ENCODE assay signal across 1 cellular context in the genomic region with DNA sequence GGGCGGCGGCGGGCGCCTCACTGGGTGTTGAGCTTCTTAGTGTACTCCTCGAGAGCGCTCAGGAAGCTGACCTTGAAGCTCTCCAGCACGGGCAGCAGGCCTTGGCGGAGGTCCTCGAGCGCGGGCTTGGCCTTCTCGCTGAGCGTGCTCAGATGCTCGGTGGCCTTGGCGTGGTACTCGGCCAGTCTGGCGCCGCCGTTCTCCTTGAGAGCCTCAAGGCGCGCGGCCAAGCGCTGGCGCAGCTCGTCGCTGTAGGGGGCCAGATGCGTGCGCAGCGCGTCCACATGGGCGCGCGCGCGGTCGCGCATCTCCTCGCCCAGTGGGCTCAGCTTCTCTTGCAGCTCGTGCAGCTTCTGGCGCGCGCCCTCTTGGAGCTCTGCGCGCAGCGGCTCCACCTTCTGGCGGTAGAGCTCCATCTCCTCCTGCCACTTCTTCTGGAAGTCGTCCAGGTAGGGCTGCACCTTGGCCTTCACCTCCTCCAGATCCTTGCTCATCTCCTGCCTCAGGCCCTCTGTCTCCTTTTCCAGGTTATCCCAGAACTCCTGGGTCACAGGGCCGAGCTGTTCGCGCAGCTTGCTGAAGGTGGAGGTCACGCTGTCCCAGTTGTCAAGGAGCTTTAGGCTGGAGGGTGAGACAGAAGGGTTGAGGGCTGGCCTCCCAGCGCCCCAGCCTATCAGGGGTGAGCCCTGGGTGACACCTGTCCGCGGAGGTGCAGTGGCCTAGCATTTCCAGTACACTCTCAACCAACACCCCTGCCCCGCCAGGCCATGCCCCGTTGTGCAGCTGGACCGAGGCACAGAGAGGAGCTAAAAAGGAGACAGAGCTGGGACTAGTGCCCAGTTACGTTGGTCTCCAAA.
TF ChIP-seq lines count a peak whose summit lies in the region.

No MANE protein-coding gene starts in this region.

TF ChIP-seq in K562, 482 proteins besides CTCF, POLR2A, EP300 and RAD21 (continued from another document):
- peak in 1 of 3 experiments; percentile 62 for TF ChIP-seq YY1 (IDR thresholded peaks at IDR 0.05; ENCODE audit: borderline replicate concordance in 1 of 3, control insufficient read depth in 1 of 3, extremely low read depth in 1 of 3, insufficient read depth in 3 of 3, insufficient read length in 1 of 3, insufficient replicate concordance in 2 of 3, low read depth in 1 of 3, low read length in 2 of 3)
- peak; percentile 56 for TF ChIP-seq CCNT2 (IDR thresholded peaks at IDR 0.05; ENCODE audit: borderline replicate concordance, extremely low read depth, insufficient read length, low read depth, low read length)
- TF ChIP-seq CAMTA2 (CRISPR knock-in tag; conservative IDR thresholded peaks at IDR 0.05), result no peak
- TF ChIP-seq NONO (IDR thresholded peaks at IDR 0.05; ENCODE audit: low read depth in 2 of 2, low read length in 1 of 2), result peak in 1 of 2 experiments; percentile 50; a peak in 1 of 4 replicates
- TF ChIP-seq CREM (IDR thresholded peaks at IDR 0.05; ENCODE audit: low read depth), result peak; percentile 33; the same call in 1 of the 2 replicates
- peak; percentile 90 for TF ChIP-seq NFIC (IDR thresholded peaks at IDR 0.05)
- peak; percentile 36; the same call in 1 of the 2 replicates for TF ChIP-seq PHF8 (IDR thresholded peaks at IDR 0.05; ENCODE audit: borderline replicate concordance, low read length)
- peak; percentile 23 for TF ChIP-seq TAF1 (IDR thresholded peaks at IDR 0.05; ENCODE audit: control insufficient read depth, extremely low read depth, insufficient read depth, low read length, severe bottlenecking)
- TF ChIP-seq SAFB2 (IDR thresholded peaks at IDR 0.05; ENCODE audit: borderline replicate concordance, low read depth, low read length, severe bottlenecking), result no peak
- TF ChIP-seq, protein P1, sequence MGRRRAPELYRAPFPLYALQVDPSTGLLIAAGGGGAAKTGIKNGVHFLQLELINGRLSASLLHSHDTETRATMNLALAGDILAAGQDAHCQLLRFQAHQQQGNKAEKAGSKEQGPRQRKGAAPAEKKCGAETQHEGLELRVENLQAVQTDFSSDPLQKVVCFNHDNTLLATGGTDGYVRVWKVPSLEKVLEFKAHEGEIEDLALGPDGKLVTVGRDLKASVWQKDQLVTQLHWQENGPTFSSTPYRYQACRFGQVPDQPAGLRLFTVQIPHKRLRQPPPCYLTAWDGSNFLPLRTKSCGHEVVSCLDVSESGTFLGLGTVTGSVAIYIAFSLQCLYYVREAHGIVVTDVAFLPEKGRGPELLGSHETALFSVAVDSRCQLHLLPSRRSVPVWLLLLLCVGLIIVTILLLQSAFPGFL (CRISPR knock-in tag; IDR thresholded peaks at IDR 0.05), result no peak
- TF ChIP-seq CTBP1 (IDR thresholded peaks at IDR 0.05; ENCODE audit: borderline replicate concordance), result peak; percentile 93
- TF ChIP-seq SMAD3 (CRISPR knock-in tag; conservative IDR thresholded peaks at IDR 0.05), result no peak
- peak in 1 of 2 experiments; percentile 85; a peak in 1 of 3 replicates for TF ChIP-seq CBX3 (IDR thresholded peaks at IDR 0.05; ENCODE audit: borderline replicate concordance in 1 of 2, low read length in 2 of 2)
- peak in 1 of 2 experiments; percentile 56; a peak in 1 of 4 replicates for TF ChIP-seq MAZ (CRISPR knock-in tag; conservative IDR thresholded peaks at IDR 0.05 in 1 of 2, IDR thresholded peaks at IDR 0.05 in 1 of 2)
- no peak for TF ChIP-seq ILK (tag; IDR thresholded peaks at IDR 0.05; ENCODE audit: borderline replicate concordance, low read depth)
- TF ChIP-seq HDAC6 (IDR thresholded peaks at IDR 0.05; ENCODE audit: low read depth, low read length), result peak; percentile 72; the same call in 1 of the 2 replicates
- peak in 1 of 2 experiments; percentile 42; a peak in 1 of 4 replicates for TF ChIP-seq RCOR1 (IDR thresholded peaks at IDR 0.05; ENCODE audit: borderline replicate concordance in 1 of 2, low read depth in 2 of 2, low read length in 2 of 2)
- peak; percentile 91 for TF ChIP-seq MGA (IDR thresholded peaks at IDR 0.05)
- no peak for TF ChIP-seq ZNF551 (CRISPR knock-in tag; IDR thresholded peaks at IDR 0.05)
- TF ChIP-seq JUND (IDR thresholded peaks at IDR 0.05; ENCODE audit: borderline replicate concordance, low read depth, low read length), result peak; percentile 16; the same call in 1 of the 2 replicates
- no peak for TF ChIP-seq JUND (tag; IDR thresholded peaks at IDR 0.05; ENCODE audit: borderline replicate concordance, low read depth, low read length)
